Comparison of ENCODE assay signal across 27 cellular contexts in the genomic region with DNA sequence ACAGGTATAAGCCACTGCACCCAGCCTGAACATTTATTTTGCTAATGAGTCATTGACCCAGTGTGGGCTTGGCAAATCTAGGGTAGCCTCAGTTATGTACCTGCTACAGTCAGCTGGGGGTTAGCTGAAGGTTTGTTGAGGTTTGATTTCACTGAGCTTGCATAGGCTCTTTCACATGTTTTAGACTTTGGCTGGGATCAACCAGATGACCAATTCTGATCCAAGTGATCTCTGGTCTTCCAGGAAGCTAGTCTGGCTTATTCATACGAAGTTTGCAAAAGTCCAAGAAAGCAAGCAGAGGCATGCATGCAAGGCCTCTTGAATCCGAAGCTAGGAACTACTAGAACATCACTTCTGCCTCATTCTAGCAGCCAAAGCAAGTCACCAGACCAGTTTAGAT. TPM values are rescaled to one million over a fixed set of nuclear protein-coding genes. Genes with fewer than 3 reads are reported as not detected.
"Had no signal": no experiment of that assay in that cellular context is flagged by ENCODE, and none has a peak within 500 bp of the region (broad histone marks: within the 10 kb centered on the region; RNA-seq: fewer than 3 reads in every experiment).

No MANE protein-coding gene starts in this region.

- H3K27me3 ChIP-seq: ascending aorta, breast epithelium, dorsolateral prefrontal cortex had no signal

- FAIRE-seq: frontal cortex had no signal

- H3K4me1 ChIP-seq: ascending aorta, breast epithelium had no signal

- DNase-seq: activated CD4-positive, alpha-beta memory T cell treated with anti-CD3 and anti-CD28 coated beads, Interleukin-2, amount 10 ng/mL, durations not matched to agents 7 days and 5 days; activated CD4-positive, alpha-beta T cell treated with anti-CD3 and anti-CD28 coated beads for 1 hour; activated CD4-positive, alpha-beta T cell treated with anti-CD3 and anti-CD28 coated beads for 4 hours; activated CD4-positive, alpha-beta T cell treated with anti-CD3 and anti-CD28 coated beads, Interleukin-2, amount 10 ng/mL, durations not matched to agents 7 days and 5 days; activated CD4-positive, alpha-beta T cell treated with anti-CD3 and anti-CD28 coated beads, Interleukin-2, amount 50 U/mL, for 4 hours; activated CD8-positive, alpha-beta memory T cell treated with anti-CD3 and anti-CD28 coated beads, Interleukin-2, amount 50 U/mL, for 48 hours; activated gamma-delta T cell; activated naive CD4-positive, alpha-beta T cell; activated naive CD4-positive, alpha-beta T cell treated with anti-CD3 and anti-CD28 coated beads, Interleukin-2, amount 10 ng/mL, durations not matched to agents 7 days and 5 days; activated naive CD8-positive, alpha-beta T cell treated with anti-CD3 and anti-CD28 coated beads, Interleukin-2, amount 10 ng/mL, durations not matched to agents 7 days and 5 days; activated T-cell treated with anti-CD3 and anti-CD28 coated beads for 4 hours; activated T-cell treated with anti-CD3 and anti-CD28 coated beads, Interleukin-2, amount 50 U/mL, for 24 hours; activated T-cell treated with anti-CD3 and anti-CD28 coated beads, Interleukin-2, amount 50 U/mL, for 72 hours; dorsolateral prefrontal cortex; effector memory CD4-positive, alpha-beta T cell; endodermal cell; foreskin fibroblast; head of caudate nucleus; T-helper 2 cell had no signal

- H3K36me3 ChIP-seq: breast epithelium had no signal

- H3K9me3 Mint-ChIP-seq: central memory CD8-positive, alpha-beta T cell had no signal

- H3K27ac Mint-ChIP-seq: activated CD4-positive, alpha-beta memory T cell treated with anti-CD3 and anti-CD28 coated beads, Interleukin-2, amount 10 ng/mL, durations not matched to agents 7 days and 5 days; activated CD4-positive, alpha-beta T cell treated with anti-CD3 and anti-CD28 coated beads, Interleukin-2, amount 10 ng/mL, durations not matched to agents 7 days and 5 days; activated naive CD4-positive, alpha-beta T cell treated with anti-CD3 and anti-CD28 coated beads, Interleukin-2, amount 10 ng/mL, durations not matched to agents 7 days and 5 days; activated naive CD4-positive, alpha-beta T cell treated with anti-CD3 and anti-CD28 coated beads, Interleukin-2, amount 50 U/mL, for 72 hours; activated naive CD8-positive, alpha-beta T cell treated with anti-CD3 and anti-CD28 coated beads, Interleukin-2, amount 10 ng/mL, durations not matched to agents 7 days and 5 days; activated T-cell treated with anti-CD3 and anti-CD28 coated beads, Interleukin-2, amount 50 U/mL, for 24 hours; activated T-cell treated with anti-CD3 and anti-CD28 coated beads, Interleukin-2, amount 50 U/mL, for 72 hours; brain; dendritic cell treated with granulocyte-macrophage colony-stimulating factor and Interleukin-4, amounts not matched to agents 40 ng/mL and 50 ng/mL, for 4 days; endodermal cell had no signal

- ATAC-seq: activated naive CD4-positive, alpha-beta T cell treated with anti-CD3 and anti-CD28 coated beads, Interleukin-2, amount 50 U/mL, for 72 hours; activated T-cell treated with anti-CD3 and anti-CD28 coated beads, Interleukin-2, amount 50 U/mL, for 72 hours had no signal

- H3K27me3 Mint-ChIP-seq: activated CD4-positive, alpha-beta T cell treated with anti-CD3 and anti-CD28 coated beads, Interleukin-2, amount 10 ng/mL, durations not matched to agents 7 days and 5 days; brain; dendritic cell treated with granulocyte-macrophage colony-stimulating factor and Interleukin-4, amounts not matched to agents 40 ng/mL and 50 ng/mL, for 4 days had no signal

- H3K4me3 ChIP-seq: ascending aorta, breast epithelium, coronary artery, dorsolateral prefrontal cortex had no signal

- H3K4me3 Mint-ChIP-seq: activated CD4-positive, alpha-beta memory T cell treated with anti-CD3 and anti-CD28 coated beads, Interleukin-2, amount 10 ng/mL, durations not matched to agents 7 days and 5 days; activated CD4-positive, alpha-beta T cell treated with anti-CD3 and anti-CD28 coated beads, Interleukin-2, amount 10 ng/mL, durations not matched to agents 7 days and 5 days; activated naive CD4-positive, alpha-beta T cell treated with anti-CD3 and anti-CD28 coated beads, Interleukin-2, amount 10 ng/mL, durations not matched to agents 7 days and 5 days; activated naive CD8-positive, alpha-beta T cell treated with anti-CD3 and anti-CD28 coated beads, Interleukin-2, amount 10 ng/mL, durations not matched to agents 7 days and 5 days; activated T-cell treated with anti-CD3 and anti-CD28 coated beads, Interleukin-2, amount 50 U/mL, for 24 hours; activated T-cell treated with anti-CD3 and anti-CD28 coated beads, Interleukin-2, amount 50 U/mL, for 72 hours; brain; central memory CD8-positive, alpha-beta T cell; dendritic cell treated with granulocyte-macrophage colony-stimulating factor and Interleukin-4, amounts not matched to agents 40 ng/mL and 50 ng/mL, for 4 days; endodermal cell had no signal

- H3K27ac ChIP-seq: ascending aorta, breast epithelium, coronary artery, dorsolateral prefrontal cortex had no signal

- H3K36me3 Mint-ChIP-seq: activated naive CD4-positive, alpha-beta T cell treated with anti-CD3 and anti-CD28 coated beads, Interleukin-2, amount 10 ng/mL, durations not matched to agents 7 days and 5 days; activated naive CD8-positive, alpha-beta T cell treated with anti-CD3 and anti-CD28 coated beads, Interleukin-2, amount 10 ng/mL, durations not matched to agents 7 days and 5 days; brain had no signal

- H3K4me1 Mint-ChIP-seq: activated CD4-positive, alpha-beta memory T cell treated with anti-CD3 and anti-CD28 coated beads, Interleukin-2, amount 10 ng/mL, durations not matched to agents 7 days and 5 days; activated CD4-positive, alpha-beta T cell treated with anti-CD3 and anti-CD28 coated beads, Interleukin-2, amount 10 ng/mL, durations not matched to agents 7 days and 5 days; activated naive CD4-positive, alpha-beta T cell treated with anti-CD3 and anti-CD28 coated beads, Interleukin-2, amount 10 ng/mL, durations not matched to agents 7 days and 5 days; activated naive CD8-positive, alpha-beta T cell treated with anti-CD3 and anti-CD28 coated beads, Interleukin-2, amount 10 ng/mL, durations not matched to agents 7 days and 5 days; brain; central memory CD8-positive, alpha-beta T cell; endodermal cell had no signal

RNA-seq across cellular contexts. Expression of a gene that starts 21.0 kb away (rescaled TPM):
- total RNA-seq: activated T-cell treated with anti-CD3 and anti-CD28 coated beads, Interleukin-2, amount 50 U/mL, for 72 hours had no signal

RNA-seq across cellular contexts. Expression of a gene that starts 31.3 kb away (rescaled TPM):
- total RNA-seq: ascending aorta, endodermal cell had no signal
